Comparison of ENCODE assay signal across 18 cellular contexts in the genomic region with DNA sequence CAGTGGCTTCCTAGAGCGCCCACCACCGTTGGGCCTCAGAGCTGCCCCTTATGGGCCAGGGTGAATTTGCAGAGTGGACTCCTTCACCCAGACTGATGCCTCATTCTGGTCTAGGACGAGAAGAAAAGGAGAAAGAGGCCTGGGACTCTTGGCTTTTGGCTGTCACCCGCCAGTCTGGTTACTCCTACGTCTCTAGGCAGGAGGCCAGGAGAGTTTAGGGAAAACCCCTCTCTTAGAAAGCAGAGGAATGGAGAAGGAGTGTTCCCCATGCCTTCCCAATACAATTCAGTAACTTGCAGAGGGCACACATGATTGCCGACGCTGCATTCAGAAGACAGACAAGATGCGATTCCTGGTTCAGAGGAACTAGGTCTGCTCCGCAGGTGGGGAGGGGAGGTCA.
DNase-seq lines count a peak whose midpoint lies in the region; ATAC-seq, FAIRE-seq and TF ChIP-seq lines count a peak whose summit lies in the region.
"Had no signal": no experiment of that assay in that cellular context is flagged by ENCODE, and none has a peak within 500 bp of the region (broad histone marks: within the 10 kb centered on the region; RNA-seq: fewer than 3 reads in every experiment).

No MANE protein-coding gene starts in this region.

- no peak for TF ChIP-seq CTCF in MCF 10A (IDR thresholded peaks at IDR 0.05; ENCODE audit: unreplicated experiment)
- TF ChIP-seq CTCF in mammary epithelial cell (conservative IDR thresholded peaks at IDR 0.05 in 1 of 2, IDR thresholded peaks at IDR 0.05 in 1 of 2; ENCODE audit: extremely low read depth in 1 of 2, insufficient read depth in 1 of 2, low read depth in 1 of 2, low read length in 2 of 2), result no peak
- no peak for TF ChIP-seq CTCF in astrocyte (IDR thresholded peaks at IDR 0.05; ENCODE audit: insufficient read depth, low read depth, low read length)
- TF ChIP-seq CTCF in stomach (IDR thresholded peaks at IDR 0.05), result no peak

- H3K4me1 ChIP-seq in mammary epithelial cell (ENCODE audit: insufficient read depth, low read length) (peaks cover 19% of the 10 kb centered on the region), astrocyte (ENCODE audit: insufficient read depth, low read length) (peaks cover 13% of the 10 kb centered on the region), stomach (peaks cover 11 to 20% (median 14%) of the 10 kb centered on the region in 4 donors)
- H3K4me1 ChIP-seq: HAP-1 had no signal

- no peaks in the 10 kb centered on the region for H3K9me3 ChIP-seq in mammary epithelial cell (replicated peaks; ENCODE audit: insufficient read depth, low read length)
- H3K9me3 ChIP-seq in astrocyte (ENCODE audit: insufficient read depth, low read depth, low read length), result no peaks in the 10 kb centered on the region
- H3K9me3 ChIP-seq in stomach, result no peaks in the 10 kb centered on the region
- H3K9me3 ChIP-seq: HAP-1 had no signal

- no peak for FAIRE-seq in astrocyte (lab: Jason Lieb, UNC)
- FAIRE-seq: GM12878, GM18507 had no signal

- H3K27ac Mint-ChIP-seq in MCF 10A (ENCODE audit: low read depth, unreplicated experiment), result no peak overlapping the region
- H3K27ac Mint-ChIP-seq in astrocyte (ENCODE audit: unreplicated experiment), result peak overlapping the region; percentile 76
- H3K27ac Mint-ChIP-seq: CD4-positive, alpha-beta T cell had no signal

- DNase-seq in MCF 10A (ENCODE audit: unreplicated experiment), result peak; percentile 31
- no peak for DNase-seq in mammary epithelial cell
- DNase-seq in astrocyte (ENCODE audit: low read depth), result no peak
- DNase-seq in stomach, result peak; percentile 49
- DNase-seq in SKM-1 treated with dmso at 0.1 percent for 144 hours (lab: John Stamatoyannopoulos, UW; ENCODE audit: unreplicated experiment), result no peak
- no peak for DNase-seq in NCI-H1694 treated with DMSO at 0.1 percent for 48 hours (lab: John Stamatoyannopoulos, UW)
- DNase-seq: 8988T; AML-193; C1 segment of cervical spinal cord; CD4-positive, alpha-beta T cell; DMS79; GOT3 had no signal

- H2AFZ ChIP-seq in mammary epithelial cell (ENCODE audit: low read depth, low read length), result no peak overlapping the region
- H2AFZ ChIP-seq in astrocyte (ENCODE audit: low read depth, low read length), result no peak overlapping the region

- H4K20me1 ChIP-seq in mammary epithelial cell (ENCODE audit: insufficient read depth, low read length) (no peaks in the 10 kb centered on the region), astrocyte (ENCODE audit: insufficient read depth, low read length) (no peaks in the 10 kb centered on the region)

- in situ Hi-C loops in mammary epithelial cell (cut with MboI; ENCODE audit: low sequenced_read_pairs in 2 of 2), result no loop called here

- POLR2A ChIA-PET in MCF 10A (lab: Yijun Ruan, JAX), result interaction anchor here (1.0 to 1.5 kb wide), 2 partner anchors 24 to 27 kb away, joined by 3 read pairs; no protein-coding TSS in a partner anchor

- H3K4me3 ChIP-seq in mammary epithelial cell (replicated peaks in 1 of 3; ENCODE audit: insufficient read depth in 1 of 3, low read depth in 2 of 3, low read length in 3 of 3) (no peak overlapping the region), astrocyte (ENCODE audit: insufficient read depth, low read depth, low read length) (no peak overlapping the region), stomach (no peak overlapping the region)
- H3K4me3 ChIP-seq: GM12878, HAP-1 had no signal

- H3K4me1 Mint-ChIP-seq in MCF 10A (ENCODE audit: insufficient read depth, unreplicated experiment) (peaks cover 17% of the 10 kb centered on the region), astrocyte (ENCODE audit: low read depth, unreplicated experiment) (peaks cover 13% of the 10 kb centered on the region)

- H3K36me3 Mint-ChIP-seq in MCF 10A (ENCODE audit: insufficient read depth, unreplicated experiment), result no peaks in the 10 kb centered on the region
- no peaks in the 10 kb centered on the region for H3K36me3 Mint-ChIP-seq in astrocyte (ENCODE audit: low read depth, unreplicated experiment)

- intact Hi-C loops in MCF 10A (cut with micrococcal nuclease) (loop anchor here (5.0 kb wide), 1 partner anchor 190 kb away; the partner anchor contains the start of gene NFKBIE), mammary epithelial cell (cut with micrococcal nuclease) (no loop called here), stomach (cut with DNase I; ENCODE audit: low total_unique reads) (no loop called here)

- H3K4me2 ChIP-seq in mammary epithelial cell (ENCODE audit: insufficient read depth, low read depth, low read length), result no peak overlapping the region
- H3K4me2 ChIP-seq in astrocyte (ENCODE audit: low read length), result no peak overlapping the region

- WGBS in mammary epithelial cell (ENCODE audit: low coverage, missing lambda C conversion rate), result 52% methylated on average over 9 of the region's 9 CpGs
- WGBS in stomach, 5 donors, result 27 to 67% (median 48%) methylated on average over 9 of the region's 9 CpGs

- H3K36me3 ChIP-seq in mammary epithelial cell (ENCODE audit: insufficient read depth, low read length) (no peaks in the 10 kb centered on the region), astrocyte (ENCODE audit: insufficient read depth, low read length) (peaks cover 4% of the 10 kb centered on the region), stomach (peaks cover 0 to 4% (median 0%) of the 10 kb centered on the region in 4 donors)
- H3K36me3 ChIP-seq: HAP-1 had no signal

- no peak for TF ChIP-seq EP300 in stomach (IDR thresholded peaks at IDR 0.05)

- ATAC-seq in esophagus mucosa (peak; percentile 39), HG02642 (IDR thresholded peaks at IDR 0.05; ENCODE audit: poor library complexity, unreplicated experiment) (no peak)
- ATAC-seq: GM12878 had no signal

- no peak overlapping the region for H3K9ac ChIP-seq in mammary epithelial cell (ENCODE audit: insufficient read depth, low read length)
- H3K9ac ChIP-seq in astrocyte (ENCODE audit: low read length), result no peak overlapping the region

- no peak overlapping the region for H3K27ac ChIP-seq in mammary epithelial cell (ENCODE audit: insufficient read depth, low read depth, low read length)
- H3K27ac ChIP-seq in astrocyte (ENCODE audit: low read depth, low read length), result no peak overlapping the region
- no peak overlapping the region for H3K27ac ChIP-seq in stomach
- H3K27ac ChIP-seq: HL-60 had no signal

- H3K4me3 Mint-ChIP-seq in MCF 10A (ENCODE audit: unreplicated experiment) (no peak overlapping the region), astrocyte (ENCODE audit: unreplicated experiment) (no peak overlapping the region)
- H3K4me3 Mint-ChIP-seq: CD4-positive, alpha-beta T cell had no signal

- dilution Hi-C loops in mammary epithelial cell (cut with HindIII; ENCODE audit: low sequenced_read_pairs), result no loop called here

- no peaks in the 10 kb centered on the region for H3K27me3 ChIP-seq in mammary epithelial cell (ENCODE audit: insufficient read depth, low read length)
- H3K27me3 ChIP-seq in astrocyte (ENCODE audit: insufficient read depth, low read length), result no peaks in the 10 kb centered on the region
- H3K27me3 ChIP-seq in stomach, result no peaks in the 10 kb centered on the region

- H3K9me3 Mint-ChIP-seq in MCF 10A (ENCODE audit: unreplicated experiment) (no peaks in the 10 kb centered on the region), astrocyte (ENCODE audit: unreplicated experiment) (peaks cover 7% of the 10 kb centered on the region)
- H3K9me3 Mint-ChIP-seq: CD4-positive, alpha-beta T cell had no signal

- TF ChIP-seq POLR2A in stomach (IDR thresholded peaks at IDR 0.05), result no peak

- CTCF ChIA-PET in MCF 10A (lab: Yijun Ruan, JAX), result interaction anchor here (0.6 to 3.8 kb wide), 6 partner anchors 12 to 189 kb away, joined by 3 to 29 read pairs (median 4); no protein-coding TSS in a partner anchor
- CTCF ChIA-PET in mammary epithelial cell (lab: Charles Lee; ENCODE audit: low non-redundant PET), result no interaction called here

- no peaks in the 10 kb centered on the region for H3K27me3 Mint-ChIP-seq in MCF 10A (ENCODE audit: insufficient read depth, unreplicated experiment)
- peaks cover 8% of the 10 kb centered on the region for H3K27me3 Mint-ChIP-seq in astrocyte (ENCODE audit: low read depth, unreplicated experiment)
- H3K27me3 Mint-ChIP-seq: CD4-positive, alpha-beta T cell had no signal

- BruUV-seq in MCF 10A (replicated peaks; lab: Mats Ljungman, UMichigan), result no TSS peak
- no TSS peak for BruUV-seq in mammary epithelial cell (replicated peaks; lab: Mats Ljungman, UMichigan)

- H3K79me2 ChIP-seq in mammary epithelial cell (ENCODE audit: insufficient read depth, low read length) (no peaks in the 10 kb centered on the region), astrocyte (ENCODE audit: insufficient read depth, low read length) (no peaks in the 10 kb centered on the region)

Comparison
In these comparisons a context has a peak if more than half of its experiments do, and no peak if none do; other contexts are left out.
1. DNase-seq: peak in MCF 10A (single experiment) and stomach (single experiment); none in mammary epithelial cell (single experiment), astrocyte (single experiment), SKM-1 treated with dmso at 0.1 percent for 144 hours (single experiment) and NCI-H1694 treated with DMSO at 0.1 percent for 48 hours (single experiment).